Comparison of ENCODE assay signal across 11 cellular contexts in the genomic region with DNA sequence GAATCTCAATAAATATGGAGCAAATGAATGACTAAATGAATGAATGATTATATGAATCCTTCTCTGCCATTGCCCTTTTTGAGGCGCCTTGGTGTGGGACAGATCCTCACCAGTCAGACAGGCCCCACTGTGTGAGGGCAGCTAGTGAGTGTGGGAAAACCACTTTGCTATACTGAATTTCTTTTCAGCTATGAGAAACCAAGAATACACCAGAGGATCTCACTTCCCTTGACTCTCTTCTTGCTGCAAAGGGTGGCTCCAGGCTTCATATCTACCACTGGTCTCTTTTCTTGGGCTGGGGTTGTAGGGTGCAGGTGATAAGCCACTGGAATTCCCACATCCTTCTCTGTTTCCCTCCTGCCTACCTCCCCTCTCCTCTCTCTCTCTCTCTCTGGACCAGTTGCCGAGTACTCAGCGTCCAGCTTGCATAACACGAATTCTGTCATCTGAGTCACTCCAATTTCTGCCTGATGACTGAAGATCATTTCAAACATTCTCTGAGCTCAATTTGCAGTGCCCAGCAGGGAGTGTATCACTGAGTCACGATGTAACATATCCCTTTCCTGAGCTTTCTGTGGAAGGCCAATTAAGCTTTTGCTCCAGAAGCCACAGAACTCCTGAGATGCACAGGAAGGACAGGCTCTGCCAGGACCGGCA.
DNase-seq lines count a peak whose midpoint lies in the region; ATAC-seq, FAIRE-seq and TF ChIP-seq lines count a peak whose summit lies in the region.
"Had no signal": no experiment of that assay in that cellular context is flagged by ENCODE, and none has a peak within 500 bp of the region (broad histone marks: within the 10 kb centered on the region; RNA-seq: fewer than 3 reads in every experiment).

No MANE protein-coding gene starts in this region.

- no peak overlapping the region for H3K4me3 Mint-ChIP-seq in immature natural killer cell
- no peak overlapping the region for H3K4me3 Mint-ChIP-seq in stimulated activated naive B cell treated with anti-CD40 and anti-IgM and Interleukin-4, amounts not matched to agents 10 μg/mL and 1 μg/mL and 100 μg/mL, for 72 hours
- H3K4me3 Mint-ChIP-seq: activated T-cell treated with anti-CD3 and anti-CD28 coated beads, Interleukin-2, amount 50 U/mL, for 72 hours; memory B cell had no signal

- H3K27ac Mint-ChIP-seq in immature natural killer cell = no peak overlapping the region
- no peak overlapping the region for H3K27ac Mint-ChIP-seq in stimulated activated naive B cell treated with anti-CD40 and anti-IgM and Interleukin-4, amounts not matched to agents 10 μg/mL and 1 μg/mL and 100 μg/mL, for 72 hours
- H3K27ac Mint-ChIP-seq: activated T-cell treated with anti-CD3 and anti-CD28 coated beads, Interleukin-2, amount 50 U/mL, for 72 hours; memory B cell had no signal

- H3K9me3 Mint-ChIP-seq in immature natural killer cell = no peaks in the 10 kb centered on the region
- peaks cover 0 to 2% of the 10 kb centered on the region in 2 donors for H3K9me3 Mint-ChIP-seq in stimulated activated naive B cell treated with anti-CD40 and anti-IgM and Interleukin-4, amounts not matched to agents 10 μg/mL and 1 μg/mL and 100 μg/mL, for 72 hours
- H3K9me3 Mint-ChIP-seq: activated T-cell treated with anti-CD3 and anti-CD28 coated beads, Interleukin-2, amount 50 U/mL, for 72 hours; memory B cell had no signal

- no peaks in the 10 kb centered on the region for H3K4me1 Mint-ChIP-seq in immature natural killer cell
- no peaks in the 10 kb centered on the region for H3K4me1 Mint-ChIP-seq in stimulated activated naive B cell treated with anti-CD40 and anti-IgM and Interleukin-4, amounts not matched to agents 10 μg/mL and 1 μg/mL and 100 μg/mL, for 72 hours
- H3K4me1 Mint-ChIP-seq: memory B cell had no signal

- peak; percentile 80 for FAIRE-seq in bronchial epithelial cell (lab: Jason Lieb, UNC)

- H3K36me3 ChIP-seq in bronchial epithelial cell (ENCODE audit: control insufficient read depth, insufficient read depth, low read length) = no peaks in the 10 kb centered on the region

- H3K4me3 ChIP-seq in bronchial epithelial cell (ENCODE audit: low read depth, low read length) = no peak overlapping the region

- H3K27me3 ChIP-seq in bronchial epithelial cell (ENCODE audit: control insufficient read depth, insufficient read depth, low read length) = no peaks in the 10 kb centered on the region

- TF ChIP-seq CTCF in AG09319 (IDR thresholded peaks at IDR 0.05; ENCODE audit: low read depth, low read length) = no peak
- TF ChIP-seq CTCF in bronchial epithelial cell (IDR thresholded peaks at IDR 0.05; ENCODE audit: insufficient read depth, low read length, severe bottlenecking) = no peak

- no peak for ATAC-seq in stimulated activated naive B cell treated with anti-CD40 and anti-IgM and Interleukin-4, amounts not matched to agents 10 μg/mL and 1 μg/mL and 100 μg/mL, for 72 hours (replicated peaks)
- ATAC-seq: activated T-cell treated with anti-CD3 and anti-CD28 coated beads, Interleukin-2, amount 50 U/mL, for 72 hours had no signal

- peaks cover 4% of the 10 kb centered on the region in 3 donors for H3K27me3 Mint-ChIP-seq in immature natural killer cell (ENCODE audit: low read depth in 3 of 3)
- H3K27me3 Mint-ChIP-seq in stimulated activated naive B cell treated with anti-CD40 and anti-IgM and Interleukin-4, amounts not matched to agents 10 μg/mL and 1 μg/mL and 100 μg/mL, for 72 hours = peaks cover 0 to 6% of the 10 kb centered on the region in 2 donors

- DNase-seq in AG09319 (ENCODE audit: extremely low read depth, low read depth) (peak; percentile 38), HS-5 (ENCODE audit: low read depth) (peak; percentile 89), bronchial epithelial cell (ENCODE audit: low read depth) (peak; percentile 96), kidney tubule cell (ENCODE audit: low spot score) (peak; percentile 66), immature natural killer cell (no peak), NCI-H1436 (lab: John Stamatoyannopoulos, UW) (no peak), HuH-7 (ENCODE audit: low spot score) (no peak)
- DNase-seq in stimulated activated naive B cell treated with anti-CD40 and anti-IgM and Interleukin-4, amounts not matched to agents 10 μg/mL and 1 μg/mL and 100 μg/mL, for 72 hours = no peak
- DNase-seq: activated T-cell treated with anti-CD3 and anti-CD28 coated beads, Interleukin-2, amount 50 U/mL, for 72 hours; NCI-H1417 had no signal

- no peaks in the 10 kb centered on the region for H3K36me3 Mint-ChIP-seq in immature natural killer cell
- no peaks in the 10 kb centered on the region for H3K36me3 Mint-ChIP-seq in stimulated activated naive B cell treated with anti-CD40 and anti-IgM and Interleukin-4, amounts not matched to agents 10 μg/mL and 1 μg/mL and 100 μg/mL, for 72 hours
- H3K36me3 Mint-ChIP-seq: memory B cell had no signal

Comparison
In these comparisons a context has a peak if more than half of its experiments do, and no peak if none do; other contexts are left out.
1. DNase-seq: peak in AG09319 (single experiment), HS-5 (single experiment), bronchial epithelial cell (single experiment) and kidney tubule cell (single experiment); none in immature natural killer cell (0 of 3), NCI-H1436 (single experiment), HuH-7 (single experiment) and stimulated activated naive B cell treated with anti-CD40 and anti-IgM and Interleukin-4, amounts not matched to agents 10 μg/mL and 1 μg/mL and 100 μg/mL, for 72 hours (single experiment).